ENCODE assay signal across 17 cellular contexts in genomic region chrX:48433713-48434112, GRCh38. TPM values are rescaled to one million over a fixed set of nuclear protein-coding genes. Genes with fewer than 3 reads are reported as not detected.
"Had no signal": no experiment of that assay in that cellular context is flagged by ENCODE, and none has a peak within 500 bp of the region (broad histone marks: within the 10 kb centered on the region; RNA-seq: fewer than 3 reads in every experiment).

No MANE protein-coding gene starts in this region.

RNA-seq across cellular contexts. Expression of gene SSX4B, which starts 22.0 kb away (rescaled TPM):
- total RNA-seq: activated CD8-positive, alpha-beta memory T cell treated with anti-CD3 and anti-CD28 coated beads for 36 hours; activated naive CD8-positive, alpha-beta T cell treated with anti-CD3 and anti-CD28 coated beads for 36 hours; ascending aorta; cardiac muscle cell; cerebellum; gastrocnemius medialis; left cardiac atrium; left ventricle myocardium superior; lung microvascular endothelial cell; mesenteric fat pad; mucosa of gallbladder; osteocyte; posterior vena cava; spleen; suprapubic skin; T-helper 1 cell treated with Interleukin-12 subunit alpha and Interleukin-12 subunit beta and Interleukin-4 antibody, amounts not matched to agents 30 ng/mL and 1 ng/mL, for 36 hours; upper lobe of right lung had no signal
- polyA plus RNA-seq: cardiac muscle cell, spleen had no signal

RNA-seq across cellular contexts. Expression of gene SLC38A5, which starts 36.3 kb away (rescaled TPM):
- total RNA-seq: cardiac muscle cell, osteocyte had no signal
- polyA plus RNA-seq: cardiac muscle cell had no signal

RNA-seq across cellular contexts. Expression of gene SSX4, which starts 50.4 kb away (rescaled TPM):
- total RNA-seq: activated CD8-positive, alpha-beta memory T cell treated with anti-CD3 and anti-CD28 coated beads for 36 hours; activated naive CD8-positive, alpha-beta T cell treated with anti-CD3 and anti-CD28 coated beads for 36 hours; ascending aorta; cardiac muscle cell; cerebellum; gastrocnemius medialis; left cardiac atrium; left ventricle myocardium superior; lung microvascular endothelial cell; mesenteric fat pad; mucosa of gallbladder; osteocyte; posterior vena cava; spleen; suprapubic skin; T-helper 1 cell treated with Interleukin-12 subunit alpha and Interleukin-12 subunit beta and Interleukin-4 antibody, amounts not matched to agents 30 ng/mL and 1 ng/mL, for 36 hours; upper lobe of right lung had no signal
- polyA plus RNA-seq: cardiac muscle cell, spleen had no signal
